Comparison of ENCODE assay signal across 8 cellular contexts in genomic region chr1:207823880-207824566, GRCh38.
DNase-seq lines count a peak whose midpoint lies in the region; ATAC-seq and TF ChIP-seq lines count a peak whose summit lies in the region.

No MANE protein-coding gene starts in this region.

- H3K27me3 ChIP-seq in left ventricle myocardium inferior (ENCODE audit: low read depth): no peaks in the 10 kb centered on the region
- H3K27me3 ChIP-seq in aorta (ENCODE audit: control insufficient read depth in 1 of 2, insufficient read depth in 2 of 2, low read length in 1 of 2): no peaks in the 10 kb centered on the region

- H3K27ac ChIP-seq in angular gyrus (ENCODE audit: low read depth, low read length): peak overlapping the region; percentile 100
- peak overlapping the region; percentile 97 for H3K27ac ChIP-seq in left ventricle myocardium inferior (replicated peaks)
- peak overlapping the region; percentile 96 to 99 for H3K27ac ChIP-seq in aorta (ENCODE audit: low read depth in 1 of 2, low read length in 2 of 2)

- H3K36me3 ChIP-seq in left ventricle myocardium inferior: peaks cover 30% of the 10 kb centered on the region
- peaks cover 0 to 2% of the 10 kb centered on the region in 2 donors for H3K36me3 ChIP-seq in aorta (ENCODE audit: control insufficient read depth in 1 of 2, insufficient read depth in 2 of 2, low read length in 1 of 2)

- H3K4me3 ChIP-seq in left ventricle myocardium inferior (peak overlapping the region; percentile 78), aorta (ENCODE audit: low read length in 2 of 2) (peak overlapping the region; percentile 96 to 99)

- H3K9me3 ChIP-seq in left ventricle myocardium inferior (replicated peaks) (no peaks in the 10 kb centered on the region), aorta (ENCODE audit: control insufficient read depth, low read length) (no peaks in the 10 kb centered on the region)

- TF ChIP-seq CTCF in left ventricle myocardium inferior (IDR thresholded peaks at IDR 0.05; ENCODE audit: borderline replicate concordance): peak; percentile 66

- peaks cover 20% of the 10 kb centered on the region for H3K36me3 Mint-ChIP-seq in T-helper 1 cell treated with Interleukin-12 subunit alpha and Interleukin-12 subunit beta and Interleukin-4 antibody, amounts not matched to agents 30 μg/mL and 1 μg/mL, for 36 hours (ENCODE audit: low read depth)

- peaks cover 4% of the 10 kb centered on the region for H3K27me3 Mint-ChIP-seq in T-helper 1 cell treated with Interleukin-12 subunit alpha and Interleukin-12 subunit beta and Interleukin-4 antibody, amounts not matched to agents 30 μg/mL and 1 μg/mL, for 36 hours (ENCODE audit: low read depth)

- H3K4me1 Mint-ChIP-seq in T-helper 1 cell treated with Interleukin-12 subunit alpha and Interleukin-12 subunit beta and Interleukin-4 antibody, amounts not matched to agents 30 μg/mL and 1 μg/mL, for 36 hours (ENCODE audit: low read depth): peaks cover 78% of the 10 kb centered on the region

- peaks cover 98% of the 10 kb centered on the region for H3K4me1 ChIP-seq in left ventricle myocardium inferior
- peaks cover 0 to 3% of the 10 kb centered on the region in 2 donors for H3K4me1 ChIP-seq in aorta (ENCODE audit: control insufficient read depth in 1 of 2, insufficient read depth in 2 of 2, low read length in 2 of 2)

- ATAC-seq in HG03354 (IDR thresholded peaks at IDR 0.05; ENCODE audit: poor library complexity, severe bottlenecking, unreplicated experiment) (peak; percentile 26), aorta (ENCODE audit: low FRiP score) (peak; percentile 86)

- intact Hi-C loops in left ventricle myocardium inferior (cut with micrococcal nuclease) (no loop called here), aorta (cut with DNase I) (loop anchor here in 1 of 2 donors (10.0 kb wide), 1 partner anchor 141 kb away; no protein-coding TSS in a partner anchor)

- no peaks in the 10 kb centered on the region for H3K9me3 Mint-ChIP-seq in T-helper 1 cell treated with Interleukin-12 subunit alpha and Interleukin-12 subunit beta and Interleukin-4 antibody, amounts not matched to agents 30 μg/mL and 1 μg/mL, for 36 hours

- H3K4me3 Mint-ChIP-seq in T-helper 1 cell treated with Interleukin-12 subunit alpha and Interleukin-12 subunit beta and Interleukin-4 antibody, amounts not matched to agents 30 μg/mL and 1 μg/mL, for 36 hours: peak overlapping the region; percentile 88

- DNase-seq in activated gamma-delta T cell treated with Interleukin-2 at 50 U/mL for 16 hours: peak; percentile 68
- no peak for DNase-seq in activated gamma-delta T cell (lab: John Stamatoyannopoulos, UW)
- DNase-seq in left ventricle myocardium inferior: peak; percentile 75
- DNase-seq in pulmonary artery endothelial cell (ENCODE audit: low read depth, low spot score): peak; percentile 89
- DNase-seq in aorta: peak; percentile 88 to 92

- WGBS in aorta, 2 donors: 1% methylated on average over 9 of the region's 9 CpGs

- peak overlapping the region; percentile 99 for H3K27ac Mint-ChIP-seq in T-helper 1 cell treated with Interleukin-12 subunit alpha and Interleukin-12 subunit beta and Interleukin-4 antibody, amounts not matched to agents 30 μg/mL and 1 μg/mL, for 36 hours
